ENCODE assay signal across 19 cellular contexts in genomic region chr1:31198150-31198549, GRCh38. TPM values are rescaled to one million over a fixed set of nuclear protein-coding genes. Genes with fewer than 3 reads are reported as not detected.
"Had no signal": no experiment of that assay in that cellular context is flagged by ENCODE, and none has a peak within 500 bp of the region (broad histone marks: within the 10 kb centered on the region; RNA-seq: fewer than 3 reads in every experiment).

No MANE protein-coding gene starts in this region.

- H3K27me3 ChIP-seq: body of pancreas, upper lobe of right lung had no signal

- H3K36me3 ChIP-seq: left ventricle myocardium inferior, thoracic aorta, upper lobe of right lung had no signal

- H3K4me3 Mint-ChIP-seq: activated CD4-positive, alpha-beta T cell treated with anti-CD3 and anti-CD28 coated beads, Interleukin-2, amount 10 ng/mL, durations not matched to agents 24 days and 14 days; activated CD8-positive, alpha-beta T cell treated with anti-CD3 and anti-CD28 coated beads, Interleukin-2, amount 10 ng/mL, durations not matched to agents 7 days and 5 days; activated naive CD4-positive, alpha-beta T cell treated with anti-CD3 and anti-CD28 coated beads for 36 hours; activated T-cell treated with anti-CD3 and anti-CD28 coated beads, Interleukin-2, amount 50 U/mL, for 4 hours; immature natural killer cell; neural crest cell; stimulated activated memory B cell treated with anti-CD40 and anti-IgM and Interleukin-4, amounts not matched to agents 10 μg/mL and 1 μg/mL and 100 μg/mL, for 72 hours had no signal

- H3K27ac ChIP-seq: body of pancreas, left ventricle myocardium inferior, psoas muscle, thoracic aorta, upper lobe of right lung had no signal

- DNase-seq: activated CD4-positive, alpha-beta T cell treated with anti-CD3 and anti-CD28 coated beads, Interleukin-2, amount 10 ng/mL, durations not matched to agents 24 days and 14 days; activated CD8-positive, alpha-beta T cell treated with anti-CD3 and anti-CD28 coated beads, Interleukin-2, amount 10 ng/mL, durations not matched to agents 7 days and 5 days; activated naive CD4-positive, alpha-beta T cell treated with anti-CD3 and anti-CD28 coated beads for 36 hours; activated T-cell treated with anti-CD3 and anti-CD28 coated beads, Interleukin-2, amount 50 U/mL, for 4 hours; body of pancreas; caudate nucleus; immature natural killer cell; kidney glomerular epithelial cell; left ventricle myocardium inferior; mammary epithelial cell; psoas muscle; stimulated activated CD4-positive, alpha-beta T cell treated with anti-CD3 and anti-CD28 coated beads, Interleukin-4, amount 100 ng/mL, for 4 hours; T-helper 2 cell; upper lobe of right lung had no signal

- H3K9me3 ChIP-seq: body of pancreas, left ventricle myocardium inferior, psoas muscle, thoracic aorta, upper lobe of right lung had no signal

- H3K9me3 Mint-ChIP-seq: activated CD4-positive, alpha-beta T cell treated with anti-CD3 and anti-CD28 coated beads, Interleukin-2, amount 10 ng/mL, durations not matched to agents 24 days and 14 days; activated naive CD4-positive, alpha-beta T cell treated with anti-CD3 and anti-CD28 coated beads for 36 hours; activated T-cell treated with anti-CD3 and anti-CD28 coated beads, Interleukin-2, amount 50 U/mL, for 4 hours; immature natural killer cell; neural crest cell; stimulated activated memory B cell treated with anti-CD40 and anti-IgM and Interleukin-4, amounts not matched to agents 10 μg/mL and 1 μg/mL and 100 μg/mL, for 72 hours had no signal

- H3K27ac Mint-ChIP-seq: activated CD4-positive, alpha-beta T cell treated with anti-CD3 and anti-CD28 coated beads, Interleukin-2, amount 10 ng/mL, durations not matched to agents 24 days and 14 days; activated CD8-positive, alpha-beta T cell treated with anti-CD3 and anti-CD28 coated beads, Interleukin-2, amount 10 ng/mL, durations not matched to agents 7 days and 5 days; activated naive CD4-positive, alpha-beta T cell treated with anti-CD3 and anti-CD28 coated beads for 36 hours; immature natural killer cell; stimulated activated memory B cell treated with anti-CD40 and anti-IgM and Interleukin-4, amounts not matched to agents 10 μg/mL and 1 μg/mL and 100 μg/mL, for 72 hours had no signal

- ATAC-seq: activated CD8-positive, alpha-beta T cell treated with anti-CD3 and anti-CD28 coated beads, Interleukin-2, amount 10 ng/mL, durations not matched to agents 7 days and 5 days; activated T-cell treated with anti-CD3 and anti-CD28 coated beads, Interleukin-2, amount 50 U/mL, for 4 hours; body of pancreas; sciatic nerve; stimulated activated memory B cell treated with anti-CD40 and anti-IgM and Interleukin-4, amounts not matched to agents 10 μg/mL and 1 μg/mL and 100 μg/mL, for 72 hours; upper lobe of right lung had no signal

- H3K4me2 ChIP-seq: smooth muscle cell had no signal

- H3K4me3 ChIP-seq: body of pancreas, left ventricle myocardium inferior, psoas muscle, smooth muscle cell, thoracic aorta, upper lobe of right lung had no signal

- H3K36me3 Mint-ChIP-seq: immature natural killer cell; stimulated activated memory B cell treated with anti-CD40 and anti-IgM and Interleukin-4, amounts not matched to agents 10 μg/mL and 1 μg/mL and 100 μg/mL, for 72 hours had no signal

- H3K27me3 Mint-ChIP-seq: activated CD4-positive, alpha-beta T cell treated with anti-CD3 and anti-CD28 coated beads, Interleukin-2, amount 10 ng/mL, durations not matched to agents 24 days and 14 days had no signal

- H3K4me1 ChIP-seq: body of pancreas, left ventricle myocardium inferior, psoas muscle, upper lobe of right lung had no signal

- H3K4me1 Mint-ChIP-seq: activated CD4-positive, alpha-beta T cell treated with anti-CD3 and anti-CD28 coated beads, Interleukin-2, amount 10 ng/mL, durations not matched to agents 24 days and 14 days; immature natural killer cell; stimulated activated memory B cell treated with anti-CD40 and anti-IgM and Interleukin-4, amounts not matched to agents 10 μg/mL and 1 μg/mL and 100 μg/mL, for 72 hours had no signal

RNA-seq across cellular contexts. Expression of gene NKAIN1, which starts 41.5 kb away (rescaled TPM):
- total RNA-seq: activated CD4-positive, alpha-beta T cell treated with anti-CD3 and anti-CD28 coated beads, Interleukin-2, amount 10 ng/mL, durations not matched to agents 24 days and 14 days; activated naive CD4-positive, alpha-beta T cell treated with anti-CD3 and anti-CD28 coated beads for 36 hours; body of pancreas; smooth muscle cell; thoracic aorta; upper lobe of right lung had no signal
